8 cellular contexts compared by ENCODE assay signal in genomic region chr17:57911834-57912673, GRCh38. TPM values are rescaled to one million over a fixed set of nuclear protein-coding genes. Genes with fewer than 3 reads are reported as not detected.
DNase-seq lines count a peak whose midpoint lies in the region; ATAC-seq and TF ChIP-seq lines count a peak whose summit lies in the region.

No MANE protein-coding gene starts in this region.

- no peak for TF ChIP-seq CTCF in cardiac fibroblast (IDR thresholded peaks at IDR 0.05; ENCODE audit: low read depth, low read length)

- DNase-seq in A172 (ENCODE audit: low spot score): peak; percentile 86
- peak; percentile 85 for DNase-seq in NCI-H2029 treated with DMSO at 0.1 percent for 48 hours (lab: John Stamatoyannopoulos, UW)
- DNase-seq in cardiac fibroblast (ENCODE audit: low read depth in 2 of 2): peak; percentile 67 to 77
- peak; percentile 84 to 98 for DNase-seq in lung microvascular endothelial cell (ENCODE audit: low read depth in 2 of 2)
- DNase-seq in NCI-H128 (lab: John Stamatoyannopoulos, UW; ENCODE audit: unreplicated experiment): no peak
- no peak for DNase-seq in epidermal melanocyte (ENCODE audit: insufficient read length, low spot score)

- no peak overlapping the region for H3K4me3 ChIP-seq in cardiac fibroblast (replicated peaks in 1 of 2; ENCODE audit: low read depth in 2 of 2, low read length in 2 of 2)

- ATAC-seq in GM18861 (IDR thresholded peaks at IDR 0.05; ENCODE audit: unreplicated experiment): no peak
- ATAC-seq in GM21717 (IDR thresholded peaks at IDR 0.05; ENCODE audit: unreplicated experiment): no peak

RNA-seq across cellular contexts. Expression of gene CUEDC1, which starts 43.2 kb away (rescaled TPM):
- 8.0 and 11.6 TPM in 2 replicates for total RNA-seq in A172 (2014; rRNA removed; shearing (Covaris generic))
- total RNA-seq in lung microvascular endothelial cell: 3.2 and 4.6 TPM in 2 replicates

Comparison
In these comparisons a context has a peak if more than half of its experiments do, and no peak if none do; other contexts are left out.
1. DNase-seq: peak in A172 (single experiment), NCI-H2029 treated with DMSO at 0.1 percent for 48 hours (single experiment), cardiac fibroblast (2 of 2) and lung microvascular endothelial cell (2 of 2); none in NCI-H128 (single experiment) and epidermal melanocyte (single experiment).